Comparison of ENCODE assay signal across 8 cellular contexts in genomic region chr9:15299374-15299939, GRCh38. TPM values are rescaled to one million over a fixed set of nuclear protein-coding genes. Genes with fewer than 3 reads are reported as not detected.
DNase-seq lines count a peak whose midpoint lies in the region; ATAC-seq and TF ChIP-seq lines count a peak whose summit lies in the region.

No MANE protein-coding gene starts in this region.

- peak overlapping the region; percentile 19; the same call in 1 of the 2 replicates for H3K9ac ChIP-seq in DND-41 (ENCODE audit: low read depth, low read length)

- H3K27ac Mint-ChIP-seq in T-cell = peak overlapping the region; percentile 97 to 99
- H3K27ac Mint-ChIP-seq in central memory CD8-positive, alpha-beta T cell (ENCODE audit: low read depth) = peak overlapping the region; percentile 98

- H3K4me3 Mint-ChIP-seq in T-cell = peak overlapping the region; percentile 68 to 82 (median 78)
- peak overlapping the region; percentile 76 for H3K4me3 Mint-ChIP-seq in central memory CD8-positive, alpha-beta T cell

- peak overlapping the region; percentile 45 for H3K4me2 ChIP-seq in DND-41 (ENCODE audit: insufficient read depth, low read length)

- intact Hi-C loops in stomach (cut with DNase I; ENCODE audit: low total_unique reads) = no loop called here
- intact Hi-C loops in sigmoid colon (cut with DNase I) = no loop called here

- TF ChIP-seq CTCF in DND-41 (IDR thresholded peaks at IDR 0.05; ENCODE audit: borderline replicate concordance, extremely low read depth, low read length, poor library complexity, severe bottlenecking) (no peak), stomach (IDR thresholded peaks at IDR 0.05) (no peak), sigmoid colon (IDR thresholded peaks at IDR 0.05) (no peak)

- no peaks in the 10 kb centered on the region for H3K27me3 Mint-ChIP-seq in T-cell
- H3K27me3 Mint-ChIP-seq in central memory CD8-positive, alpha-beta T cell = no peaks in the 10 kb centered on the region

- H3K4me1 Mint-ChIP-seq in T-cell = peaks cover 74 to 76% (median 75%) of the 10 kb centered on the region in 3 donors
- H3K4me1 Mint-ChIP-seq in central memory CD8-positive, alpha-beta T cell = peaks cover 70% of the 10 kb centered on the region

- DNase-seq in DND-41 (peak; percentile 64), T-cell (peak; percentile 21 to 70 (median 46)), stomach (no peak), AG20443 (ENCODE audit: low spot score) (no peak), sigmoid colon (no peak), DMS153 (lab: John Stamatoyannopoulos, UW) (no peak)
- DNase-seq in central memory CD8-positive, alpha-beta T cell (ENCODE audit: low spot score in 2 of 2) = peak; percentile 17 to 51

- H3K27me3 ChIP-seq in DND-41 (ENCODE audit: insufficient read depth, low read length, poor library complexity) = no peaks in the 10 kb centered on the region
- H3K27me3 ChIP-seq in stomach = no peaks in the 10 kb centered on the region
- H3K27me3 ChIP-seq in sigmoid colon = no peaks in the 10 kb centered on the region

- CTCF ChIA-PET in T-cell (lab: Charles Lee) = interaction anchor here (1.2 to 2.4 kb wide), 5 partner anchors 11 to 253 kb away, joined by 3 to 21 read pairs (median 4); partner anchors contain the start of genes CCDC171 (in 1 of the 2) and SNAPC3 (in 1 of the 2)

- H2AFZ ChIP-seq in DND-41 (ENCODE audit: low read depth, low read length) = peak overlapping the region; percentile 45

- no peaks in the 10 kb centered on the region for H3K79me2 ChIP-seq in DND-41 (ENCODE audit: insufficient read depth, low read length)

- H3K36me3 ChIP-seq in DND-41 (ENCODE audit: insufficient read depth, low read length) (peaks cover 6% of the 10 kb centered on the region; the same call in 1 of the 2 replicates), stomach (peaks cover 0 to 6% (median 1%) of the 10 kb centered on the region in 4 donors), sigmoid colon (no peaks in the 10 kb centered on the region)

- POLR2A ChIA-PET in T-cell (lab: Charles Lee) = interaction anchor here in 1 of 2 donors (0.5 to 0.6 kb wide), 2 partner anchors 11 to 254 kb away, joined by 3 to 4 read pairs; no protein-coding TSS in a partner anchor

- TF ChIP-seq POLR2A in stomach (IDR thresholded peaks at IDR 0.05) = no peak
- TF ChIP-seq POLR2A in sigmoid colon (IDR thresholded peaks at IDR 0.05) = no peak

- 70 to 86% (median 77%) methylated on average over 6 of the region's 6 CpGs for WGBS in stomach, 5 donors
- 53 to 74% methylated on average over 6 of the region's 6 CpGs for WGBS in sigmoid colon, 2 donors

- H3K27ac ChIP-seq in DND-41 (ENCODE audit: low read length) (peak overlapping the region; percentile 70), stomach (peak overlapping the region; percentile 2 to 67 (median 50)), sigmoid colon (no peak overlapping the region)

- peaks cover 20% of the 10 kb centered on the region for H3K36me3 Mint-ChIP-seq in T-cell
- peaks cover 15% of the 10 kb centered on the region for H3K36me3 Mint-ChIP-seq in central memory CD8-positive, alpha-beta T cell (ENCODE audit: insufficient read depth)

- no peak for TF ChIP-seq EP300 in stomach (IDR thresholded peaks at IDR 0.05)
- TF ChIP-seq EP300 in sigmoid colon (IDR thresholded peaks at IDR 0.05) = no peak

- peaks cover 0 to 4% (median 0%) of the 10 kb centered on the region in 3 donors for H3K9me3 Mint-ChIP-seq in T-cell
- H3K9me3 Mint-ChIP-seq in central memory CD8-positive, alpha-beta T cell = no peaks in the 10 kb centered on the region

- no peaks in the 10 kb centered on the region for H4K20me1 ChIP-seq in DND-41 (ENCODE audit: insufficient read depth, low read length)

- peak; percentile 79 for ATAC-seq in DND-41 (ENCODE audit: insufficient read depth, low read depth)
- ATAC-seq in GM21717 (IDR thresholded peaks at IDR 0.05; ENCODE audit: unreplicated experiment) = peak; percentile 90
- peak; percentile 91 to 93 (median 91) for ATAC-seq in T-cell (replicated peaks in 1 of 4)
- ATAC-seq in central memory CD8-positive, alpha-beta T cell (replicated peaks; ENCODE audit: extremely low read depth, poor library complexity, severe bottlenecking) = peak; percentile 90

- H3K9me3 ChIP-seq in DND-41 (ENCODE audit: insufficient read depth, low read length, severe bottlenecking) (no peaks in the 10 kb centered on the region), stomach (no peaks in the 10 kb centered on the region), sigmoid colon (no peaks in the 10 kb centered on the region)

- peaks cover 61% of the 10 kb centered on the region for H3K4me1 ChIP-seq in DND-41 (ENCODE audit: insufficient read depth, low read length)
- H3K4me1 ChIP-seq in stomach = peaks cover 25 to 39% (median 29%) of the 10 kb centered on the region in 4 donors
- peaks cover 0 to 25% (median 24%) of the 10 kb centered on the region in 4 donors for H3K4me1 ChIP-seq in sigmoid colon

- H3K4me3 ChIP-seq in DND-41 (ENCODE audit: low read depth in 1 of 2, low read length in 2 of 2) = peak overlapping the region in 1 of 2 experiments; percentile 23; a peak in 1 of 4 replicates
- no peak overlapping the region for H3K4me3 ChIP-seq in stomach
- H3K4me3 ChIP-seq in sigmoid colon = no peak overlapping the region

RNA-seq across cellular contexts. Expression of gene TTC39B, which starts 7.6 kb away (rescaled TPM):
- total RNA-seq in T-cell (10 to 100 TPM; 32.4 to 54.6 (median 35.6) TPM), stomach (10 to 100 TPM in 3 of 5 donors, 1 to 10 TPM in 2; 4.7 to 35.4 (median 14.2) TPM), sigmoid colon (10 to 100 TPM in 3 of 4 donors, 1 to 10 TPM in 1; 9.1 to 15.8 (median 13.8) TPM)
- polyA plus RNA-seq in stomach (1 to 10 TPM; 2.0 to 4.7 (median 3.5) TPM), sigmoid colon (1 to 10 TPM; 4.2 to 8.9 (median 7.4) TPM)

Comparison
In these comparisons a context has a peak if more than half of its experiments do, and no peak if none do; other contexts are left out.
1. DNase-seq: peak in DND-41 (single experiment), T-cell (34 of 34) and central memory CD8-positive, alpha-beta T cell (2 of 2); none in stomach (single experiment), AG20443 (single experiment), sigmoid colon (single experiment) and DMS153 (single experiment).
2. H3K27ac ChIP-seq: peak in DND-41 (single experiment) and stomach (5 of 5); none in sigmoid colon (0 of 4).
3. Peak in every context shown above with its lines, with median percentiles within 50 percentile points of each other: ATAC-seq.